ENCODE assay signal across 8 cellular contexts in genomic region chr6:43054206-43054943, GRCh38. TPM values are rescaled to one million over a fixed set of nuclear protein-coding genes. Genes with fewer than 3 reads are reported as not detected.
A peak's percentile ranks its signal among the peaks of the same experiment; 100 is the strongest.
DNase-seq lines count a peak whose midpoint lies in the region; ATAC-seq and FAIRE-seq lines count a peak whose summit lies in the region.

No MANE protein-coding gene starts in this region.

- peak overlapping the region; percentile 97 for H3K27ac Mint-ChIP-seq in activated CD4-positive, alpha-beta T cell treated with anti-CD3 and anti-CD28 coated beads for 36 hours
- H3K27ac Mint-ChIP-seq in activated naive CD8-positive, alpha-beta T cell treated with anti-CD3 and anti-CD28 coated beads, Interleukin-2, amount 50 U/mL, for 24 hours: peak overlapping the region; percentile 97

- no peaks in the 10 kb centered on the region for H3K9me3 Mint-ChIP-seq in activated CD4-positive, alpha-beta T cell treated with anti-CD3 and anti-CD28 coated beads for 36 hours (ENCODE audit: low read depth)
- H3K9me3 Mint-ChIP-seq in activated naive CD8-positive, alpha-beta T cell treated with anti-CD3 and anti-CD28 coated beads, Interleukin-2, amount 50 U/mL, for 24 hours: no peaks in the 10 kb centered on the region

- H3K27me3 Mint-ChIP-seq in activated CD4-positive, alpha-beta T cell treated with anti-CD3 and anti-CD28 coated beads for 36 hours: no peaks in the 10 kb centered on the region
- H3K27me3 Mint-ChIP-seq in activated naive CD8-positive, alpha-beta T cell treated with anti-CD3 and anti-CD28 coated beads, Interleukin-2, amount 50 U/mL, for 24 hours: no peaks in the 10 kb centered on the region

- no peak for FAIRE-seq in RCC 7860 (lab: Jason Lieb, UNC)

- CTCF ChIA-PET in activated CD4-positive, alpha-beta T cell treated with anti-CD3 and anti-CD28 coated beads for 36 hours (lab: Charles Lee): interaction anchor here (0.7 to 1.5 kb wide), 7 partner anchors 25 to 490 kb away, joined by 3 to 5 read pairs (median 3); partner anchors contain the start of genes KLHDC3, PEX6, RRP36 and UBR2

- DNase-seq in activated CD4-positive, alpha-beta T cell treated with anti-CD3 and anti-CD28 coated beads for 36 hours: no peak
- no peak for DNase-seq in activated CD4-positive, alpha-beta T cell treated with anti-CD3 and anti-CD28 coated beads, Interleukin-2, amount 50 U/mL, for 4 hours
- DNase-seq in activated naive CD8-positive, alpha-beta T cell treated with anti-CD3 and anti-CD28 coated beads, Interleukin-2, amount 50 U/mL, for 24 hours: no peak
- DNase-seq in HuH-7.5 (ENCODE audit: low spot score) (no peak), RCC 7860 (ENCODE audit: low spot score) (no peak)

- no peaks in the 10 kb centered on the region for H3K27me3 ChIP-seq in layer of hippocampus (ENCODE audit: control insufficient read depth, insufficient read depth, low read length)

- peaks cover 44% of the 10 kb centered on the region for H3K4me1 Mint-ChIP-seq in activated CD4-positive, alpha-beta T cell treated with anti-CD3 and anti-CD28 coated beads for 36 hours
- peaks cover 46% of the 10 kb centered on the region for H3K4me1 Mint-ChIP-seq in activated naive CD8-positive, alpha-beta T cell treated with anti-CD3 and anti-CD28 coated beads, Interleukin-2, amount 50 U/mL, for 24 hours

- intact Hi-C loops in activated CD4-positive, alpha-beta T cell treated with anti-CD3 and anti-CD28 coated beads for 36 hours (cut with DNase I, micrococcal nuclease): loop anchor here in 1 of 2 experiments (5.0 to 10.0 kb wide), 4 partner anchors 423 to 1270 kb away; partner anchors contain the start of genes POLH, PRICKLE4, TJAP1 and TOMM6

- H3K27ac ChIP-seq in layer of hippocampus (ENCODE audit: low read depth, low read length) (peak overlapping the region; percentile 77), temporal lobe (ENCODE audit: low read depth, low read length) (peak overlapping the region; percentile 86)

- peak overlapping the region; percentile 99 for H3K4me3 Mint-ChIP-seq in activated CD4-positive, alpha-beta T cell treated with anti-CD3 and anti-CD28 coated beads for 36 hours
- H3K4me3 Mint-ChIP-seq in activated naive CD8-positive, alpha-beta T cell treated with anti-CD3 and anti-CD28 coated beads, Interleukin-2, amount 50 U/mL, for 24 hours: peak overlapping the region; percentile 97

- POLR2A ChIA-PET in activated CD4-positive, alpha-beta T cell treated with anti-CD3 and anti-CD28 coated beads for 36 hours (lab: Charles Lee): interaction anchor here (0.6 to 1.1 kb wide), 8 partner anchors 15 to 458 kb away, joined by 3 to 9 read pairs (median 4); partner anchors contain the start of genes CNPY3 and PEX6

- ATAC-seq in activated CD4-positive, alpha-beta T cell treated with anti-CD3 and anti-CD28 coated beads for 36 hours: no peak
- no peak for ATAC-seq in activated naive CD8-positive, alpha-beta T cell treated with anti-CD3 and anti-CD28 coated beads, Interleukin-2, amount 50 U/mL, for 24 hours
- no peak for ATAC-seq in GM18858 (IDR thresholded peaks at IDR 0.05; ENCODE audit: unreplicated experiment)

- H3K36me3 Mint-ChIP-seq in activated CD4-positive, alpha-beta T cell treated with anti-CD3 and anti-CD28 coated beads for 36 hours (ENCODE audit: low read depth): peaks cover 33% of the 10 kb centered on the region
- H3K36me3 Mint-ChIP-seq in activated naive CD8-positive, alpha-beta T cell treated with anti-CD3 and anti-CD28 coated beads, Interleukin-2, amount 50 U/mL, for 24 hours (ENCODE audit: low read depth): peaks cover 35% of the 10 kb centered on the region

RNA-seq across cellular contexts. Expression of gene CUL7, which starts 0.7 kb away (rescaled TPM):
- 10 to 100 TPM; 16.3 to 18.0 TPM for total RNA-seq in activated CD4-positive, alpha-beta T cell treated with anti-CD3 and anti-CD28 coated beads for 36 hours
- total RNA-seq in temporal lobe: 12.8 TPM

RNA-seq across cellular contexts. Expression of gene MRPL2, which starts 4.9 kb away (rescaled TPM):
- 100 to 1,000 TPM in 1 of 2 experiments, 10 to 100 TPM in 1; 93.9 to 110 TPM for total RNA-seq in activated CD4-positive, alpha-beta T cell treated with anti-CD3 and anti-CD28 coated beads for 36 hours
- 8.4 TPM for total RNA-seq in temporal lobe

RNA-seq across cellular contexts. Expression of gene KLC4, which starts 5.1 kb away (rescaled TPM):
- 10 to 100 TPM in 1 of 2 experiments, 1 to 10 TPM in 1; 10.0 to 10.1 TPM for total RNA-seq in activated CD4-positive, alpha-beta T cell treated with anti-CD3 and anti-CD28 coated beads for 36 hours
- 18.4 TPM for total RNA-seq in temporal lobe

RNA-seq across cellular contexts. Expression of gene PTK7, which starts 21.7 kb away (rescaled TPM):
- 1 to 10 TPM; 4.1 to 4.6 TPM for total RNA-seq in activated CD4-positive, alpha-beta T cell treated with anti-CD3 and anti-CD28 coated beads for 36 hours
- 17.9 TPM for total RNA-seq in temporal lobe

RNA-seq across cellular contexts. Expression of gene RRP36, which starts 33.0 kb away (rescaled TPM):
- 10 to 100 TPM; 45.8 to 48.1 TPM for total RNA-seq in activated CD4-positive, alpha-beta T cell treated with anti-CD3 and anti-CD28 coated beads for 36 hours
- 35.9 TPM for total RNA-seq in temporal lobe

Comparison
In these comparisons a context has a peak if more than half of its experiments do, and no peak if none do; other contexts are left out.
1. RNA of gene MRPL2, which starts 4.9 kb away (total RNA-seq): 93.9 to 110 TPM in activated CD4-positive, alpha-beta T cell treated with anti-CD3 and anti-CD28 coated beads for 36 hours; 8.4 TPM in temporal lobe (single experiment); every median in the first group is over 10 times any median in the second.